Comparison of ENCODE assay signal across 15 cellular contexts in the genomic region with DNA sequence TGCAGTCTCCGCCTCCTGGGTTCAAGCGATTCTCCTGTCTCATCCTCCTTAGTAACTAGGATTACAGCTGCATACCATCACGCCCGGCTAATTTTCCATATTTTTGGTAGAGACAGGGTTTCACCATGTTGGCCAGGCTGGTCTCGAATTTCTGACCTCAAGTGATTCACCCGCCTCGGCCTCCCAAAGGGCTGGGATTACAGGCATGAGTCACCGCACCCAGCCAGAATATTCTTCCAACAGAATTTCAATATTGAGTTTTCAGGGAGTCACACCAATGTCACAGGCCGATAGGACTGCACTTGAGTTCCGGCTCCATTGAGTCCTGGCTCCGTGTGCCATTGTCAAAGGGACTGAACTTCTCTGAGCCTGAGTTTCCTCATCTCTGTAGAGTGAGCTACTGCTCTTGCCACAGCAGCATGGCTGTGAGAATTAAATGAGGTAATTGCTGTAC.
DNase-seq lines count a peak whose midpoint lies in the region; ATAC-seq, FAIRE-seq and TF ChIP-seq lines count a peak whose summit lies in the region.
"Had no signal": no experiment of that assay in that cellular context is flagged by ENCODE, and none has a peak within 500 bp of the region (broad histone marks: within the 10 kb centered on the region; RNA-seq: fewer than 3 reads in every experiment).

No MANE protein-coding gene starts in this region.

- H3K4me3 ChIP-seq in AG10803 (ENCODE audit: low read length) (no peak overlapping the region), bronchial epithelial cell (ENCODE audit: low read depth, low read length) (no peak overlapping the region)

- TF ChIP-seq CTCF in AG10803 (conservative IDR thresholded peaks at IDR 0.05; ENCODE audit: low read length) = no peak
- no peak for TF ChIP-seq CTCF in bronchial epithelial cell (IDR thresholded peaks at IDR 0.05; ENCODE audit: insufficient read depth, low read length, severe bottlenecking)

- FAIRE-seq in bronchial epithelial cell (lab: Jason Lieb, UNC) = no peak

- H3K27me3 ChIP-seq in bronchial epithelial cell (ENCODE audit: control insufficient read depth, insufficient read depth, low read length) = no peaks in the 10 kb centered on the region

- DNase-seq in AG10803 (ENCODE audit: low read depth) = peak; percentile 75
- DNase-seq in HT1080 (ENCODE audit: low read depth) = peak; percentile 76
- peak; percentile 44 for DNase-seq in bronchial epithelial cell (ENCODE audit: low read depth)
- peak; percentile 41 for DNase-seq in non-pigmented ciliary epithelial cell (ENCODE audit: low read depth)
- DNase-seq in stimulated activated CD8-positive, alpha-beta memory T cell treated with anti-CD3 and anti-CD28 coated beads, Interleukin-4, amount 100 ng/mL, for 48 hours = no peak
- DNase-seq in CD1c-positive myeloid dendritic cell (ENCODE audit: extremely low spot score) = no peak
- no peak for DNase-seq in NCI-H524 (lab: John Stamatoyannopoulos, UW)
- DNase-seq: activated CD4-positive, alpha-beta T cell treated with anti-CD3 and anti-CD28 coated beads, Interleukin-2, amount 10 ng/mL, durations not matched to agents 24 days and 14 days; activated T-cell treated with anti-CD3 and anti-CD28 coated beads, Interleukin-2, amount 50 U/mL, for 48 hours; CD4-positive, CD25-positive, alpha-beta regulatory T cell; GF-D8; mesendoderm; stimulated activated CD4-positive, alpha-beta T cell treated with anti-CD3 and anti-CD28 coated beads, Interleukin-4, amount 100 ng/mL, for 4 hours; T-cell had no signal

- H3K36me3 ChIP-seq in bronchial epithelial cell (ENCODE audit: control insufficient read depth, insufficient read depth, low read length) = no peaks in the 10 kb centered on the region

- ATAC-seq in HG02981 (IDR thresholded peaks at IDR 0.05; ENCODE audit: unreplicated experiment) = no peak
- ATAC-seq: T-cell had no signal

Comparison
In these comparisons a context has a peak if more than half of its experiments do, and no peak if none do; other contexts are left out.
1. DNase-seq: peak in AG10803 (single experiment), HT1080 (single experiment), bronchial epithelial cell (single experiment) and non-pigmented ciliary epithelial cell (single experiment); none in stimulated activated CD8-positive, alpha-beta memory T cell treated with anti-CD3 and anti-CD28 coated beads, Interleukin-4, amount 100 ng/mL, for 48 hours (single experiment), CD1c-positive myeloid dendritic cell (single experiment) and NCI-H524 (0 of 2).